14 cellular contexts compared by ENCODE assay signal in genomic region chr9:123318961-123319421, GRCh38. TPM values are rescaled to one million over a fixed set of nuclear protein-coding genes. Genes with fewer than 3 reads are reported as not detected.
DNase-seq lines count a peak whose midpoint lies in the region; ATAC-seq, FAIRE-seq and TF ChIP-seq lines count a peak whose summit lies in the region.
"Had no signal": no experiment of that assay in that cellular context is flagged by ENCODE, and none has a peak within 500 bp of the region (broad histone marks: within the 10 kb centered on the region; RNA-seq: fewer than 3 reads in every experiment).

No MANE protein-coding gene starts in this region.

- H3K4me1 Mint-ChIP-seq in nephron: peaks cover 28% of the 10 kb centered on the region

- no peak overlapping the region for H3K4me3 Mint-ChIP-seq in nephron
- H3K4me3 Mint-ChIP-seq: WTC11 had no signal

- ATAC-seq in A549 (peak; percentile 52 to 54; a peak in 4 of 6 replicates), GM19452 (IDR thresholded peaks at IDR 0.05; ENCODE audit: unreplicated experiment) (no peak), GM19397 (IDR thresholded peaks at IDR 0.05; ENCODE audit: unreplicated experiment) (no peak), GM18502 (IDR thresholded peaks at IDR 0.05; ENCODE audit: poor library complexity, unreplicated experiment) (no peak)
- ATAC-seq: WTC11 had no signal

- H3K4me1 ChIP-seq in A549: no peaks in the 10 kb centered on the region
- H3K4me1 ChIP-seq: SJSA1 had no signal

- H3K27me3 Mint-ChIP-seq in nephron (ENCODE audit: low read depth): peaks cover 3% of the 10 kb centered on the region

- no peak overlapping the region for H3K27ac ChIP-seq in A549
- H3K27ac ChIP-seq: SJSA1 had no signal

- no peak for TF ChIP-seq RAD21 in A549 (conservative IDR thresholded peaks at IDR 0.05 in 1 of 2, IDR thresholded peaks at IDR 0.05 in 1 of 2)

- H3K36me3 Mint-ChIP-seq in nephron (ENCODE audit: low read depth): no peaks in the 10 kb centered on the region
- H3K36me3 Mint-ChIP-seq: WTC11 had no signal

- no peak overlapping the region for H3K4me2 ChIP-seq in A549

- H3K27ac Mint-ChIP-seq in nephron: peak overlapping the region in 2 of 3 experiments; percentile 72 to 90
- H3K27ac Mint-ChIP-seq: WTC11 had no signal

- TF ChIP-seq POLR2A in A549 (IDR thresholded peaks at IDR 0.05; ENCODE audit: low read length): no peak

- no peak for TF ChIP-seq CTCF in A549 (IDR thresholded peaks at IDR 0.05)
- TF ChIP-seq CTCF in nephron (IDR thresholded peaks at IDR 0.05; ENCODE audit: unreplicated experiment in 3 of 3): no peak

- no peaks in the 10 kb centered on the region for H3K9me3 Mint-ChIP-seq in nephron

- no peaks in the 10 kb centered on the region for H3K36me3 ChIP-seq in H7 (replicated peaks; ENCODE audit: control insufficient read depth, insufficient read depth, low read length)
- H3K36me3 ChIP-seq: SJSA1 had no signal

- WGBS in A549 (ENCODE audit: missing lambda C conversion rate): 83% methylated on average over 7 of the region's 7 CpGs

- no peak for FAIRE-seq in A549 (lab: Jason Lieb, UNC)

- H3K4me3 ChIP-seq in A549: no peak overlapping the region
- no peak overlapping the region for H3K4me3 ChIP-seq in H7 (ENCODE audit: insufficient read depth, low read depth, low read length)
- H3K4me3 ChIP-seq: SJSA1 had no signal

- TF ChIP-seq EP300 in A549 (IDR thresholded peaks at IDR 0.05): no peak

- DNase-seq in A549 (ENCODE audit: low read depth in 1 of 2, low spot score in 1 of 2) (no peak), H7 (peak; percentile 42), cerebellum (ENCODE audit: low spot score) (peak; percentile 68), HUDEP-2 (lab: John Stamatoyannopoulos, UW; ENCODE audit: unreplicated experiment in 76 of 76) (no peak)
- DNase-seq: AML-193, amniotic stem cell, foreskin fibroblast, IMR-90 had no signal

- POLR2A ChIA-PET in A549 (lab: Yijun Ruan, JAX): no interaction called here

- no peaks in the 10 kb centered on the region for H3K27me3 ChIP-seq in H7 (ENCODE audit: control insufficient read depth, insufficient read depth, low read length)
- H3K27me3 ChIP-seq: SJSA1 had no signal

- H3K9me3 ChIP-seq in A549: no peaks in the 10 kb centered on the region
- H3K9me3 ChIP-seq: SJSA1 had no signal

- CTCF ChIA-PET in A549 (lab: Yijun Ruan, JAX): interaction anchor here (0.9 to 2.3 kb wide), 3 partner anchors 10 to 217 kb away, joined by 3 to 11 read pairs (median 4); no protein-coding TSS in a partner anchor

TF ChIP-seq in A549, 52 proteins besides CTCF, POLR2A, EP300 and RAD21:
- TF ChIP-seq USF2 (IDR thresholded peaks at IDR 0.05): no peak
- TF ChIP-seq POLR2AphosphoS2 (conservative IDR thresholded peaks at IDR 0.05; ENCODE audit: low read length): no peak
- no peak for TF ChIP-seq HEYL (CRISPR knock-in tag; IDR thresholded peaks at IDR 0.05)
- TF ChIP-seq ZFP36 (IDR thresholded peaks at IDR 0.05; ENCODE audit: borderline replicate concordance, partially characterized antibody): no peak
- TF ChIP-seq NPAS2 (CRISPR knock-in tag; IDR thresholded peaks at IDR 0.05; ENCODE audit: borderline replicate concordance): no peak
- TF ChIP-seq ESRRA (IDR thresholded peaks at IDR 0.05; ENCODE audit: borderline replicate concordance, low read length): no peak
- no peak for TF ChIP-seq RARB (CRISPR knock-in tag; IDR thresholded peaks at IDR 0.05)
- no peak for TF ChIP-seq ZNF302 (CRISPR knock-in tag; IDR thresholded peaks at IDR 0.05)
- no peak for TF ChIP-seq HDAC2 (IDR thresholded peaks at IDR 0.05)
- TF ChIP-seq NR3C1 (IDR thresholded peaks at IDR 0.05): no peak
- TF ChIP-seq HES2 (IDR thresholded peaks at IDR 0.05): no peak
- TF ChIP-seq E2F6 (IDR thresholded peaks at IDR 0.05; ENCODE audit: borderline replicate concordance, low read depth): no peak
- no peak for TF ChIP-seq FOSL2 (IDR thresholded peaks at IDR 0.05)
- no peak for TF ChIP-seq FOSL2 (CRISPR knock-in tag; IDR thresholded peaks at IDR 0.05)
- TF ChIP-seq HOXB5 (CRISPR knock-in tag; IDR thresholded peaks at IDR 0.05): no peak
- no peak for TF ChIP-seq TFCP2L1 (CRISPR knock-in tag; IDR thresholded peaks at IDR 0.05)
- TF ChIP-seq JUN (IDR thresholded peaks at IDR 0.05): no peak
- TF ChIP-seq KDM5A (IDR thresholded peaks at IDR 0.05): no peak
- no peak for TF ChIP-seq BCL3 (IDR thresholded peaks at IDR 0.05)
- no peak for TF ChIP-seq NFE2L2 (conservative IDR thresholded peaks at IDR 0.05; ENCODE audit: low read length)
- no peak for TF ChIP-seq MAFK (IDR thresholded peaks at IDR 0.05; ENCODE audit: partially characterized antibody)

RNA-seq across cellular contexts. Expression of gene CRB2, which starts 37.0 kb away (rescaled TPM):
- polyA plus RNA-seq in A549 (2011; rRNA removed) (0.01 TPM in 1 of 2 replicates, not detected in the other), A549 (2017; fragmentation: RNase III; extraction: RNeasy Plus Mini Kit Qiagen cat#74134 plus additional on column Dnase treatment) (0.05 to 0.10 TPM (median 0.09 TPM) in 3 replicates)
- 0.01 and 0.03 TPM in 2 replicates for polyA plus RNA-seq in A549 (2012; cell fraction: cytosol; rRNA removed)
- polyA plus RNA-seq in A549 (2012; cell fraction: nucleus; rRNA removed): 0.12 and 0.17 TPM in 2 replicates
- polyA minus RNA-seq in A549 (2011; rRNA and poly(A)+ RNA removed): not detected in 2 replicates
- 1.6 and 1.7 TPM in 2 replicates for total RNA-seq in H7 (2014; rRNA removed; shearing (Covaris generic))
- 18.1 TPM for total RNA-seq in cerebellum
- total RNA-seq: IMR-90, SJSA1 had no signal
- polyA plus RNA-seq: IMR-90 had no signal

RNA-seq across cellular contexts. Expression of gene STRBP, which starts 50.6 kb away (rescaled TPM):
- 22.9 and 34.0 TPM in 2 replicates for polyA plus RNA-seq in A549 (2011; rRNA removed)
- polyA plus RNA-seq in A549 (2012; cell fraction: cytosol; rRNA removed): 10.3 and 11.3 TPM in 2 replicates
- polyA plus RNA-seq in A549 (2012; cell fraction: nucleus; rRNA removed): 4.5 and 4.9 TPM in 2 replicates
- polyA plus RNA-seq in A549 (2017; fragmentation: RNase III; extraction: RNeasy Plus Mini Kit Qiagen cat#74134 plus additional on column Dnase treatment): 19.5 to 20.5 TPM (median 20.4 TPM) in 3 replicates
- polyA minus RNA-seq in A549 (2011; rRNA and poly(A)+ RNA removed): 12.8 and 15.9 TPM in 2 replicates
- total RNA-seq in H7 (2014; rRNA removed; shearing (Covaris generic)): 35.0 and 49.9 TPM in 2 replicates
- total RNA-seq in cerebellum: 90.7 TPM

Comparison
In these comparisons a context has a peak if more than half of its experiments do, and no peak if none do; other contexts are left out.
1. ATAC-seq: peak in A549 (2 of 2); none in GM19452 (single experiment), GM19397 (single experiment) and GM18502 (single experiment).
2. DNase-seq: peak in H7 (single experiment) and cerebellum (single experiment); none in A549 (0 of 2) and HUDEP-2 (0 of 76).